Comparison of ENCODE assay signal across 17 cellular contexts in genomic region chr7:114660007-114660406, GRCh38.
DNase-seq lines count a peak whose midpoint lies in the region; ATAC-seq lines count a peak whose summit lies in the region.
"Had no signal": no experiment of that assay in that cellular context is flagged by ENCODE, and none has a peak within 500 bp of the region (broad histone marks: within the 10 kb centered on the region; RNA-seq: fewer than 3 reads in every experiment).

No MANE protein-coding gene starts in this region.

- H3K4me1 ChIP-seq in mesendoderm (ENCODE audit: control insufficient read depth, low read depth, low read length), result peaks cover 8% of the 10 kb centered on the region
- H3K4me1 ChIP-seq in CD8-positive, alpha-beta memory T cell (ENCODE audit: insufficient read depth, low read length), result no peaks in the 10 kb centered on the region

- no peak overlapping the region for H3K4me3 ChIP-seq in mesendoderm (ENCODE audit: low read length)
- H3K4me3 ChIP-seq in CD8-positive, alpha-beta memory T cell (ENCODE audit: low read length), result no peak overlapping the region
- H3K4me3 ChIP-seq: dorsolateral prefrontal cortex, hepatocyte had no signal

- H3K4me3 Mint-ChIP-seq in CD8-positive, alpha-beta memory T cell, result no peak overlapping the region

- H4K8ac ChIP-seq in mesendoderm (ENCODE audit: low read depth, low read length), result peak overlapping the region; percentile 65

- H3K4ac ChIP-seq in mesendoderm (ENCODE audit: low read depth, low read length), result no peak overlapping the region

- no peaks in the 10 kb centered on the region for H3K9me3 Mint-ChIP-seq in CD8-positive, alpha-beta memory T cell

- H2BK5ac ChIP-seq in mesendoderm (ENCODE audit: low read length), result no peak overlapping the region

- no peaks in the 10 kb centered on the region for H3K9me3 ChIP-seq in CD8-positive, alpha-beta memory T cell (ENCODE audit: low read length)

- no peak overlapping the region for H4K5ac ChIP-seq in mesendoderm (ENCODE audit: low read length)

- no peak overlapping the region for H3K56ac ChIP-seq in mesendoderm (ENCODE audit: low read length)

- in situ Hi-C loops in KBM-7 (cut with MboI; ENCODE audit: low pct_unique_long_range_greater_than_20kb, low sequenced_read_pairs), result no loop called here

- H3K27me3 Mint-ChIP-seq in CD8-positive, alpha-beta memory T cell, result peaks cover 0 to 4% of the 10 kb centered on the region in 2 donors

- H2BK120ac ChIP-seq in mesendoderm (ENCODE audit: low read depth, low read length), result no peak overlapping the region

- no peak overlapping the region for H3K9ac ChIP-seq in mesendoderm (ENCODE audit: low read length)

- H3K18ac ChIP-seq in mesendoderm (ENCODE audit: low read length), result peak overlapping the region; percentile 60

- no peak overlapping the region for H2AK5ac ChIP-seq in mesendoderm (ENCODE audit: low read length)

- H3K4me2 ChIP-seq in mesendoderm (ENCODE audit: low read length), result no peak overlapping the region
- H3K4me2 ChIP-seq: hepatocyte had no signal

- H3K79me1 ChIP-seq in mesendoderm (ENCODE audit: low read length), result no peaks in the 10 kb centered on the region

- H3K27ac Mint-ChIP-seq in CD8-positive, alpha-beta memory T cell, result no peak overlapping the region

- H3K27ac ChIP-seq in mesendoderm (ENCODE audit: low read depth, low read length), result no peak overlapping the region
- H3K27ac ChIP-seq in CD8-positive, alpha-beta memory T cell (ENCODE audit: low read depth, low read length), result no peak overlapping the region
- H3K27ac ChIP-seq: dorsolateral prefrontal cortex, hepatocyte had no signal

- no peak overlapping the region for H3K23ac ChIP-seq in mesendoderm (ENCODE audit: low read length)

- H2BK15ac ChIP-seq in mesendoderm (replicated peaks; ENCODE audit: low read depth), result no peak overlapping the region

- ATAC-seq in HG03432 (IDR thresholded peaks at IDR 0.05; ENCODE audit: unreplicated experiment), result no peak
- ATAC-seq: HCT116 had no signal

- WGBS in mesendoderm (ENCODE audit: extremely low coverage, insufficient coverage, low lambda C conversion rate), result no CpG with 5 or more reads among the region's 3 CpGs

- H3K4me1 Mint-ChIP-seq in CD8-positive, alpha-beta memory T cell, result no peaks in the 10 kb centered on the region

- POLR2A ChIA-PET in CD8-positive, alpha-beta memory T cell (lab: Charles Lee), result no interaction called here

- H3K36me3 Mint-ChIP-seq in CD8-positive, alpha-beta memory T cell, result no peaks in the 10 kb centered on the region

- H3K27me3 ChIP-seq in mesendoderm (ENCODE audit: insufficient read depth, low read length, poor library complexity), result no peaks in the 10 kb centered on the region
- no peaks in the 10 kb centered on the region for H3K27me3 ChIP-seq in CD8-positive, alpha-beta memory T cell (ENCODE audit: insufficient read depth, low read length, poor library complexity, severe bottlenecking)
- H3K27me3 ChIP-seq: hepatocyte had no signal

- H3K79me2 ChIP-seq in mesendoderm (ENCODE audit: control insufficient read depth, insufficient read depth, low read length), result no peaks in the 10 kb centered on the region
- H3K79me2 ChIP-seq: hepatocyte had no signal

- H3K36me3 ChIP-seq in mesendoderm (ENCODE audit: control insufficient read depth, insufficient read depth, low read length), result no peaks in the 10 kb centered on the region
- no peaks in the 10 kb centered on the region for H3K36me3 ChIP-seq in CD8-positive, alpha-beta memory T cell (ENCODE audit: insufficient read depth, low read length)

- CTCF ChIA-PET in CD8-positive, alpha-beta memory T cell (lab: Charles Lee), result no interaction called here

- peak; percentile 98 for DNase-seq in DMS79 treated with DMSO at 0.1 percent for 48 hours (lab: John Stamatoyannopoulos, UW)
- peak; percentile 94 for DNase-seq in NCI-H146 treated with DMSO at 0.1 percent for 48 hours (lab: John Stamatoyannopoulos, UW; ENCODE audit: unreplicated experiment)
- peak; percentile 2 for DNase-seq in OCI-M1 (lab: John Stamatoyannopoulos, UW)
- no peak for DNase-seq in mesendoderm
- DNase-seq in CD8-positive, alpha-beta memory T cell, result no peak
- no peak for DNase-seq in medulla oblongata (ENCODE audit: extremely low spot score)
- no peak for DNase-seq in KBM-7
- DNase-seq: activated gamma-delta T cell, AML-193, DND-41, dorsolateral prefrontal cortex, kidney glomerular epithelial cell, NCI-H1048, SW 1271 had no signal

Comparison
In these comparisons a context has a peak if more than half of its experiments do, and no peak if none do; other contexts are left out.
1. DNase-seq: peak in DMS79 treated with DMSO at 0.1 percent for 48 hours (single experiment), NCI-H146 treated with DMSO at 0.1 percent for 48 hours (single experiment) and OCI-M1 (single experiment); none in mesendoderm (single experiment), CD8-positive, alpha-beta memory T cell (0 of 5), medulla oblongata (single experiment) and KBM-7 (single experiment).